Comparison of ENCODE assay signal across 6 cellular contexts in the genomic region with DNA sequence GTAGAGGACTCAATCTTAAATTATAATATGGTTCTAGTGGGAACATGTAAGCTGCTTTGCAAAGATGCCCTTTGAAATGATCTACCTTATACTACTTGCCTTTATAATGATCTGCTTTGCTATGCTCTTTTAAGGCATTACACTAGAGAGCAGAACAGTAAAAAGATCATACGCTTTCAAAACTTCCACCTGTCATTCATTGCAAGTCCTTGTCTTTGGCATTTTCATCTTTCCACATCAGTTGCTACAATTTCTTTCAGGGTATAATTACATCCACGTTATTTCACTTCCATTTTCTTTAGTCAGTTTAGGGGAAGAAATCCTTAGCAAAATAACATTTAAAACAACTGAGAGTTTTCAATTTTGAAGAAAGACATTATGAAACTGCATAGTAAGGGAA.
"Had no signal": no experiment of that assay in that cellular context is flagged by ENCODE, and none has a peak within 500 bp of the region (broad histone marks: within the 10 kb centered on the region; RNA-seq: fewer than 3 reads in every experiment).

No MANE protein-coding gene starts in this region.

- H3K36me3 Mint-ChIP-seq: IgD-negative memory B cell had no signal

- H3K4me3 ChIP-seq: K562 had no signal

- H3K4me3 Mint-ChIP-seq: IgD-negative memory B cell had no signal

- H3K27ac ChIP-seq: HL-60 had no signal

- ATAC-seq: HepG2, K562 had no signal

- DNase-seq: IMR-90, KBM-7 had no signal

- H3K27ac Mint-ChIP-seq: IgD-negative memory B cell had no signal
